19 cellular contexts compared by ENCODE assay signal in genomic region chr16:74562117-74562516, GRCh38. TPM values are rescaled to one million over a fixed set of nuclear protein-coding genes. Genes with fewer than 3 reads are reported as not detected.
DNase-seq lines count a peak whose midpoint lies in the region; ATAC-seq, FAIRE-seq and TF ChIP-seq lines count a peak whose summit lies in the region.
"Had no signal": no experiment of that assay in that cellular context is flagged by ENCODE, and none has a peak within 500 bp of the region (broad histone marks: within the 10 kb centered on the region; RNA-seq: fewer than 3 reads in every experiment).

No MANE protein-coding gene starts in this region.

- peaks cover 52% of the 10 kb centered on the region for H3K4me1 ChIP-seq in CD8-positive, alpha-beta T cell (ENCODE audit: insufficient read depth, low read length)
- H3K4me1 ChIP-seq in osteoblast (ENCODE audit: insufficient read depth, low read length): peaks cover 5% of the 10 kb centered on the region

- no peak for DNase-seq in activated CD4-positive, alpha-beta T cell treated with anti-CD3 and anti-CD28 coated beads for 36 hours
- DNase-seq in activated CD4-positive, alpha-beta T cell treated with anti-CD3 and anti-CD28 coated beads for 48 hours: no peak
- DNase-seq in CD8-positive, alpha-beta T cell: no peak
- DNase-seq in T-helper 17 cell (no peak), osteoblast (ENCODE audit: insufficient read length, low spot score, missing footprints) (peak; percentile 26), H54 (ENCODE audit: insufficient read length, low spot score) (no peak), GM19239 (ENCODE audit: insufficient read length, low spot score) (no peak), G401 (ENCODE audit: low spot score) (no peak)
- DNase-seq: BE2C, DMS79 treated with DMSO at 0.1 percent for 48 hours, MV-4-11, NCI-H187 treated with DMSO at 0.1 percent for 48 hours, NCI-H2227 treated with DMSO at 0.1 percent for 48 hours, NCI-H510A treated with DMSO at 0.1 percent for 48 hours, NCI-H774, RPMI8226, SHP77 treated with DMSO at 0.1 percent for 48 hours had no signal

- H3K9me3 Mint-ChIP-seq in activated CD4-positive, alpha-beta T cell treated with anti-CD3 and anti-CD28 coated beads for 36 hours (ENCODE audit: low read depth): no peaks in the 10 kb centered on the region
- no peaks in the 10 kb centered on the region for H3K9me3 Mint-ChIP-seq in CD8-positive, alpha-beta T cell
- H3K9me3 Mint-ChIP-seq: GM23338 had no signal

- FAIRE-seq in H54 (lab: Jason Lieb, UNC) (no peak), GM19239 (lab: Jason Lieb, UNC) (no peak)
- FAIRE-seq: K562 had no signal

- H2AFZ ChIP-seq in osteoblast (ENCODE audit: low read length): no peak overlapping the region
- H2AFZ ChIP-seq: GM23338 had no signal

- in situ Hi-C loops in G401 (cut with HindIII; ENCODE audit: low sequenced_read_pairs): no loop called here

- TF ChIP-seq CTCF in CD8-positive, alpha-beta T cell (IDR thresholded peaks at IDR 0.05): no peak
- TF ChIP-seq CTCF in osteoblast (IDR thresholded peaks at IDR 0.05; ENCODE audit: extremely low read depth, low read depth, low read length): no peak

- no peaks in the 10 kb centered on the region for H3K9me3 ChIP-seq in CD8-positive, alpha-beta T cell (ENCODE audit: low read length)
- H3K9me3 ChIP-seq in T-helper 17 cell (ENCODE audit: control insufficient read depth, low read length, poor library complexity, severe bottlenecking) (no peaks in the 10 kb centered on the region), osteoblast (ENCODE audit: low read depth, low read length) (no peaks in the 10 kb centered on the region)
- H3K9me3 ChIP-seq: BE2C had no signal

- no peak overlapping the region for H3K4me3 Mint-ChIP-seq in activated CD4-positive, alpha-beta T cell treated with anti-CD3 and anti-CD28 coated beads for 36 hours
- H3K4me3 Mint-ChIP-seq in CD8-positive, alpha-beta T cell: no peak overlapping the region
- H3K4me3 Mint-ChIP-seq in T-helper 17 cell: no peak overlapping the region
- H3K4me3 Mint-ChIP-seq: GM23338 had no signal

- TF ChIP-seq POLR2A in H54 (IDR thresholded peaks at IDR 0.05; ENCODE audit: low read depth, low read length): no peak

- peaks cover 93% of the 10 kb centered on the region for H3K79me2 ChIP-seq in osteoblast (ENCODE audit: insufficient read depth, low read length)

- intact Hi-C loops in activated CD4-positive, alpha-beta T cell treated with anti-CD3 and anti-CD28 coated beads for 36 hours (cut with DNase I, micrococcal nuclease): no loop called here
- intact Hi-C loops in CD8-positive, alpha-beta T cell (cut with DNase I, micrococcal nuclease): loop anchor here in 1 of 2 experiments (5.0 kb wide), 1 partner anchor 40 kb away; no protein-coding TSS in a partner anchor

- ATAC-seq in activated CD4-positive, alpha-beta T cell treated with anti-CD3 and anti-CD28 coated beads for 36 hours: peak; percentile 23
- no peak for ATAC-seq in CD8-positive, alpha-beta T cell
- ATAC-seq in T-helper 17 cell: no peak
- ATAC-seq: GM23338, K562 had no signal

- no peak overlapping the region for H3K27ac ChIP-seq in CD8-positive, alpha-beta T cell (ENCODE audit: low read depth, low read length)
- no peak overlapping the region for H3K27ac ChIP-seq in osteoblast (ENCODE audit: low read depth, low read length)

- no peak overlapping the region for H3K27ac Mint-ChIP-seq in activated CD4-positive, alpha-beta T cell treated with anti-CD3 and anti-CD28 coated beads for 36 hours
- peak overlapping the region; percentile 19 for H3K27ac Mint-ChIP-seq in CD8-positive, alpha-beta T cell
- H3K27ac Mint-ChIP-seq in T-helper 17 cell: peak overlapping the region; percentile 91
- H3K27ac Mint-ChIP-seq: GM23338 had no signal

- no peaks in the 10 kb centered on the region for H3K27me3 Mint-ChIP-seq in activated CD4-positive, alpha-beta T cell treated with anti-CD3 and anti-CD28 coated beads for 36 hours
- H3K27me3 Mint-ChIP-seq in CD8-positive, alpha-beta T cell (ENCODE audit: low read depth): no peaks in the 10 kb centered on the region
- H3K27me3 Mint-ChIP-seq in T-helper 17 cell: no peaks in the 10 kb centered on the region

- peaks cover 81% of the 10 kb centered on the region for H3K4me1 Mint-ChIP-seq in activated CD4-positive, alpha-beta T cell treated with anti-CD3 and anti-CD28 coated beads for 36 hours
- H3K4me1 Mint-ChIP-seq in CD8-positive, alpha-beta T cell (ENCODE audit: low read depth): peaks cover 81% of the 10 kb centered on the region
- H3K4me1 Mint-ChIP-seq in T-helper 17 cell: peaks cover 42% of the 10 kb centered on the region

- no peak overlapping the region for H3K4me3 ChIP-seq in CD8-positive, alpha-beta T cell (ENCODE audit: low read depth, low read length)
- H3K4me3 ChIP-seq in osteoblast (ENCODE audit: insufficient read depth, low read length): no peak overlapping the region
- H3K4me3 ChIP-seq: GM23338, K562 had no signal

- no peaks in the 10 kb centered on the region for H3K36me3 ChIP-seq in CD8-positive, alpha-beta T cell (ENCODE audit: insufficient read depth, low read length)
- peaks cover 3% of the 10 kb centered on the region for H3K36me3 ChIP-seq in osteoblast (ENCODE audit: insufficient read depth, low read length)

- H3K4me2 ChIP-seq in osteoblast (ENCODE audit: insufficient read depth, low read length): no peak overlapping the region
- H3K4me2 ChIP-seq: GM23338 had no signal

- CTCF ChIA-PET in activated CD4-positive, alpha-beta T cell treated with anti-CD3 and anti-CD28 coated beads for 36 hours (lab: Charles Lee): interaction anchor here (0.6 to 1.2 kb wide), 4 partner anchors 8 to 60 kb away, joined by 3 to 6 read pairs (median 4); no protein-coding TSS in a partner anchor
- CTCF ChIA-PET in CD8-positive, alpha-beta T cell (lab: Charles Lee): interaction anchor here (0.6 kb wide), 1 partner anchor 37 kb away, joined by 3 read pairs; no protein-coding TSS in a partner anchor

- H3K36me3 Mint-ChIP-seq in activated CD4-positive, alpha-beta T cell treated with anti-CD3 and anti-CD28 coated beads for 36 hours (ENCODE audit: low read depth): peaks cover 17% of the 10 kb centered on the region
- H3K36me3 Mint-ChIP-seq in CD8-positive, alpha-beta T cell: peaks cover 22% of the 10 kb centered on the region
- H3K36me3 Mint-ChIP-seq in T-helper 17 cell (ENCODE audit: low read depth): peaks cover 4% of the 10 kb centered on the region

- H4K20me1 ChIP-seq in osteoblast (ENCODE audit: insufficient read depth, low read length): peaks cover 76% of the 10 kb centered on the region

- H3K27me3 ChIP-seq in CD8-positive, alpha-beta T cell (ENCODE audit: insufficient read depth, low read length): no peaks in the 10 kb centered on the region
- H3K27me3 ChIP-seq in osteoblast (ENCODE audit: insufficient read depth, low read length): no peaks in the 10 kb centered on the region
- H3K27me3 ChIP-seq: BE2C had no signal

- POLR2A ChIA-PET in activated CD4-positive, alpha-beta T cell treated with anti-CD3 and anti-CD28 coated beads for 36 hours (lab: Charles Lee): no interaction called here
- POLR2A ChIA-PET in CD8-positive, alpha-beta T cell (lab: Charles Lee): interaction anchor here (0.6 to 1.4 kb wide), 5 partner anchors 21 to 45 kb away, joined by 3 to 4 read pairs (median 4); partner anchors contain the start of gene GLG1

RNA-seq across cellular contexts. Expression of gene GLG1, which starts 44.8 kb away (rescaled TPM):
- 10 to 100 TPM; 66.3 to 68.3 TPM for total RNA-seq in activated CD4-positive, alpha-beta T cell treated with anti-CD3 and anti-CD28 coated beads for 36 hours
- total RNA-seq in CD8-positive, alpha-beta T cell: 10 to 100 TPM; 73.7 to 79.4 TPM
- total RNA-seq in T-helper 17 cell: 100 to 1,000 TPM; 166 to 180 TPM
- total RNA-seq in osteoblast: 191 and 215 TPM in 2 replicates
- 47.3 and 78.4 TPM in 2 replicates for total RNA-seq in G401 (2014; rRNA removed; shearing (Covaris generic))
